9 cellular contexts compared by ENCODE assay signal in genomic region chr16:91484-91883, GRCh38. TPM values are rescaled to one million over a fixed set of nuclear protein-coding genes. Genes with fewer than 3 reads are reported as not detected.
A peak's percentile ranks its signal among the peaks of the same experiment; 100 is the strongest.
DNase-seq lines count a peak whose midpoint lies in the region; ATAC-seq and TF ChIP-seq lines count a peak whose summit lies in the region.
"Had no signal": no experiment of that assay in that cellular context is flagged by ENCODE, and none has a peak within 500 bp of the region (broad histone marks: within the 10 kb centered on the region; RNA-seq: fewer than 3 reads in every experiment).

No MANE protein-coding gene starts in this region.

- H3K27me3 ChIP-seq in left lung: no peaks in the 10 kb centered on the region
- H3K27me3 ChIP-seq in tibial nerve: no peaks in the 10 kb centered on the region

- H3K4me1 Mint-ChIP-seq in brain: peaks cover 13% of the 10 kb centered on the region
- H3K4me1 Mint-ChIP-seq in activated CD4-positive, alpha-beta T cell treated with anti-CD3 and anti-CD28 coated beads, Interleukin-2, amount 10 ng/mL, durations not matched to agents 7 days and 5 days: no peaks in the 10 kb centered on the region

- TF ChIP-seq EP300 in tibial nerve (IDR thresholded peaks at IDR 0.05): peak in 1 of 2 donors; percentile 42

- intact Hi-C loops in left lung (cut with DNase I): no loop called here

- TF ChIP-seq CTCF in brain (conservative IDR thresholded peaks at IDR 0.05) (no peak), left lung (IDR thresholded peaks at IDR 0.05) (no peak), tibial nerve (IDR thresholded peaks at IDR 0.05) (no peak)

- POLR2A ChIA-PET in activated CD4-positive, alpha-beta T cell treated with anti-CD3 and anti-CD28 coated beads, Interleukin-2, amount 10 ng/mL, durations not matched to agents 7 days and 5 days (lab: Charles Lee): no interaction called here

- H3K4me1 ChIP-seq in left lung (no peaks in the 10 kb centered on the region), tibial nerve (peaks cover 0 to 61% (median 13%) of the 10 kb centered on the region in 4 donors)

- H3K27ac ChIP-seq in left lung (no peak overlapping the region), tibial nerve (peak overlapping the region; percentile 5 to 80 (median 56))

- H3K36me3 ChIP-seq in left lung (peaks cover 0 to 60% of the 10 kb centered on the region in 2 donors), tibial nerve (peaks cover 0 to 60% (median 19%) of the 10 kb centered on the region in 3 donors)

- H3K9me3 Mint-ChIP-seq in brain: peaks cover 0 to 2% (median 0%) of the 10 kb centered on the region in 5 experiments
- no peaks in the 10 kb centered on the region for H3K9me3 Mint-ChIP-seq in activated CD4-positive, alpha-beta T cell treated with anti-CD3 and anti-CD28 coated beads, Interleukin-2, amount 10 ng/mL, durations not matched to agents 7 days and 5 days

- peaks cover 22% of the 10 kb centered on the region for H3K36me3 Mint-ChIP-seq in brain
- peaks cover 5% of the 10 kb centered on the region for H3K36me3 Mint-ChIP-seq in activated CD4-positive, alpha-beta T cell treated with anti-CD3 and anti-CD28 coated beads, Interleukin-2, amount 10 ng/mL, durations not matched to agents 7 days and 5 days (ENCODE audit: low read depth)

- H3K27me3 Mint-ChIP-seq in brain: peaks cover 3% of the 10 kb centered on the region
- no peaks in the 10 kb centered on the region for H3K27me3 Mint-ChIP-seq in activated CD4-positive, alpha-beta T cell treated with anti-CD3 and anti-CD28 coated beads, Interleukin-2, amount 10 ng/mL, durations not matched to agents 7 days and 5 days

- CTCF ChIA-PET in activated CD4-positive, alpha-beta T cell treated with anti-CD3 and anti-CD28 coated beads, Interleukin-2, amount 10 ng/mL, durations not matched to agents 7 days and 5 days (lab: Charles Lee): interaction anchor here (8.8 kb wide), 1 partner anchor 25 kb away, joined by 169 read pairs; the partner anchor contains the start of gene RHBDF1

- H3K27ac Mint-ChIP-seq in brain: peak overlapping the region; percentile 52 to 95 (median 78)
- H3K27ac Mint-ChIP-seq in activated CD4-positive, alpha-beta T cell treated with anti-CD3 and anti-CD28 coated beads, Interleukin-2, amount 10 ng/mL, durations not matched to agents 7 days and 5 days: no peak overlapping the region

- WGBS in tibial nerve, 2 donors: 32 to 33% methylated on average over 9 of the region's 9 CpGs

- peak; percentile 66 for ATAC-seq in left lung

- H3K4me3 Mint-ChIP-seq in brain: peak overlapping the region in 2 of 5 experiments; percentile 28 to 38
- H3K4me3 Mint-ChIP-seq in activated CD4-positive, alpha-beta T cell treated with anti-CD3 and anti-CD28 coated beads, Interleukin-2, amount 10 ng/mL, durations not matched to agents 7 days and 5 days: no peak overlapping the region

- H3K4me3 ChIP-seq in left lung (no peak overlapping the region), tibial nerve (no peak overlapping the region)

- TF ChIP-seq POLR2A in tibial nerve (IDR thresholded peaks at IDR 0.05): peak in 1 of 2 donors; percentile 10

- DNase-seq in NCI-H2227 (lab: John Stamatoyannopoulos, UW; ENCODE audit: unreplicated experiment): peak; percentile 17
- DNase-seq in NCI-H2227 treated with DMSO at 0.1 percent for 48 hours (lab: John Stamatoyannopoulos, UW): no peak
- no peak for DNase-seq in left lung
- DNase-seq in tibial nerve (ENCODE audit: low spot score in 2 of 2): no peak
- DNase-seq in activated CD4-positive, alpha-beta T cell treated with anti-CD3 and anti-CD28 coated beads, Interleukin-2, amount 10 ng/mL, durations not matched to agents 7 days and 5 days: no peak
- DNase-seq in NCI-H526 (lab: John Stamatoyannopoulos, UW): no peak
- DNase-seq in HPDE6-E6E7 (ENCODE audit: extremely low spot score): no peak
- DNase-seq: NCI-H510A treated with DMSO at 0.1 percent for 48 hours had no signal

- no peaks in the 10 kb centered on the region for H3K9me3 ChIP-seq in left lung
- H3K9me3 ChIP-seq in tibial nerve: no peaks in the 10 kb centered on the region

RNA-seq across cellular contexts. Expression of gene MPG, which starts 13.5 kb away (rescaled TPM):
- 53.3 TPM for polyA plus RNA-seq in brain (ENCODE audit: insufficient read depth, low read depth, low replicate concordance)
- 10 to 100 TPM; 46.3 to 47.6 TPM for total RNA-seq in left lung
- total RNA-seq in tibial nerve: 100 to 1,000 TPM in 2 of 4 donors, 10 to 100 TPM in 2; 74.3 to 190 (median 115) TPM
- 10 to 100 TPM; 47.2 to 52.6 TPM for total RNA-seq in activated CD4-positive, alpha-beta T cell treated with anti-CD3 and anti-CD28 coated beads, Interleukin-2, amount 10 ng/mL, durations not matched to agents 7 days and 5 days

RNA-seq across cellular contexts. Expression of gene RHBDF1, which starts 19.1 kb away (rescaled TPM):
- 4.7 TPM for polyA plus RNA-seq in brain (ENCODE audit: insufficient read depth, low read depth, low replicate concordance)
- total RNA-seq in left lung (10 to 100 TPM; 33.4 to 45.0 TPM), tibial nerve (100 to 1,000 TPM in 3 of 4 donors, 10 to 100 TPM in 1; 92.7 to 157 (median 137) TPM)
- total RNA-seq in activated CD4-positive, alpha-beta T cell treated with anti-CD3 and anti-CD28 coated beads, Interleukin-2, amount 10 ng/mL, durations not matched to agents 7 days and 5 days: under 1 TPM in 1 of 2 experiments, not detected in 1; 0.10 TPM

RNA-seq across cellular contexts. Expression of gene SNRNP25, which starts 37.9 kb away (rescaled TPM):
- 95.9 TPM for polyA plus RNA-seq in brain (ENCODE audit: insufficient read depth, low read depth, low replicate concordance)
- total RNA-seq in left lung (10 to 100 TPM; 19.1 to 22.2 TPM), tibial nerve (10 to 100 TPM in 3 of 4 donors, 1 to 10 TPM in 1; 9.3 to 21.6 (median 15.7) TPM)
- total RNA-seq in activated CD4-positive, alpha-beta T cell treated with anti-CD3 and anti-CD28 coated beads, Interleukin-2, amount 10 ng/mL, durations not matched to agents 7 days and 5 days: 10 to 100 TPM; 41.1 to 45.6 TPM

RNA-seq across cellular contexts. Expression of gene POLR3K, which starts 38.1 kb away (rescaled TPM):
- 27.6 TPM for polyA plus RNA-seq in brain (ENCODE audit: insufficient read depth, low read depth, low replicate concordance)
- total RNA-seq in left lung (10 to 100 TPM; 12.6 to 13.4 TPM), tibial nerve (1 to 10 TPM in 3 of 4 donors, under 1 TPM in 1; 0.66 to 8.6 (median 3.1) TPM)
- total RNA-seq in activated CD4-positive, alpha-beta T cell treated with anti-CD3 and anti-CD28 coated beads, Interleukin-2, amount 10 ng/mL, durations not matched to agents 7 days and 5 days: 10 to 100 TPM; 31.5 to 35.8 TPM

RNA-seq across cellular contexts. Expression of gene NPRL3, which starts 47.0 kb away (rescaled TPM):
- polyA plus RNA-seq in brain (ENCODE audit: insufficient read depth, low read depth, low replicate concordance): 72.3 TPM
- total RNA-seq in left lung (10 to 100 TPM; 29.5 to 39.5 TPM), tibial nerve (10 to 100 TPM; 32.1 to 40.8 (median 36.7) TPM)
- total RNA-seq in activated CD4-positive, alpha-beta T cell treated with anti-CD3 and anti-CD28 coated beads, Interleukin-2, amount 10 ng/mL, durations not matched to agents 7 days and 5 days: 10 to 100 TPM; 37.7 to 38.9 TPM

Comparison
In these comparisons a context has a peak if more than half of its experiments do, and no peak if none do; other contexts are left out.
1. H3K27ac ChIP-seq: peak in tibial nerve (4 of 4); none in left lung (0 of 2).
2. RNA of gene RHBDF1, which starts 19.1 kb away (total RNA-seq): 92.7 to 157 TPM in tibial nerve and 33.4 to 45.0 TPM in left lung; 0.10 TPM in activated CD4-positive, alpha-beta T cell treated with anti-CD3 and anti-CD28 coated beads, Interleukin-2, amount 10 ng/mL, durations not matched to agents 7 days and 5 days; every median in the first group is over 10 times any median in the second.